Comparison of ENCODE assay signal across 10 cellular contexts in genomic region chr11:76885390-76886097, GRCh38. TPM values are rescaled to one million over a fixed set of nuclear protein-coding genes. Genes with fewer than 3 reads are reported as not detected.
DNase-seq lines count a peak whose midpoint lies in the region; ATAC-seq and TF ChIP-seq lines count a peak whose summit lies in the region.
"Had no signal": no experiment of that assay in that cellular context is flagged by ENCODE, and none has a peak within 500 bp of the region (broad histone marks: within the 10 kb centered on the region; RNA-seq: fewer than 3 reads in every experiment).

No MANE protein-coding gene starts in this region.

- H3K56ac ChIP-seq in IMR-90 (ENCODE audit: extremely low read depth, insufficient read depth, low read length), result no peak overlapping the region

- H2BK5ac ChIP-seq in IMR-90 (ENCODE audit: low read depth, low read length, poor library complexity, severe bottlenecking), result no peak overlapping the region

- peaks cover 5% of the 10 kb centered on the region for H3K9me3 Mint-ChIP-seq in mesothelial cell of epicardium
- H3K9me3 Mint-ChIP-seq: effector memory CD8-positive, alpha-beta T cell; immature natural killer cell had no signal

- H3K9me3 ChIP-seq in IMR-90 (ENCODE audit: control insufficient read depth, insufficient read depth, low read length), result no peaks in the 10 kb centered on the region
- H3K9me3 ChIP-seq: psoas muscle had no signal

- peaks cover 4% of the 10 kb centered on the region for H3K36me3 Mint-ChIP-seq in mesothelial cell of epicardium

- dilution Hi-C loops in IMR-90 (cut with HindIII; ENCODE audit: low sequenced_read_pairs, unreplicated experiment), result no loop called here

- no peak overlapping the region for H3K18ac ChIP-seq in IMR-90 (ENCODE audit: low read depth, low read length)

- H2BK20ac ChIP-seq in IMR-90 (ENCODE audit: low read depth, low read length), result no peak overlapping the region

- intact Hi-C loops in IMR-90 (cut with micrococcal nuclease), result no loop called here

- H3K4me3 Mint-ChIP-seq in mesothelial cell of epicardium, result no peak overlapping the region
- H3K4me3 Mint-ChIP-seq: effector memory CD8-positive, alpha-beta T cell; immature natural killer cell had no signal

- no peaks in the 10 kb centered on the region for H3K9me1 ChIP-seq in IMR-90 (ENCODE audit: insufficient read depth, low read length)

- H3K14ac ChIP-seq in IMR-90 (replicated peaks; ENCODE audit: low read depth, low read length), result no peak overlapping the region

- H3K79me1 ChIP-seq in IMR-90 (ENCODE audit: low read depth in 1 of 2, low read length in 2 of 2), result peaks cover 0 to 4% of the 10 kb centered on the region in 2 experiments; a peak in 3 of 4 replicates

- no peak overlapping the region for H2AK9ac ChIP-seq in IMR-90 (replicated peaks; ENCODE audit: low read depth, low read length, poor library complexity)

- no peak overlapping the region for H2BK15ac ChIP-seq in IMR-90 (ENCODE audit: low read depth, low read length)

- H3K36me3 ChIP-seq in IMR-90 (ENCODE audit: control insufficient read depth, insufficient read depth, low read length), result no peaks in the 10 kb centered on the region

- CTCF ChIA-PET in IMR-90 (lab: Yijun Ruan, JAX), result no interaction called here

- WGBS in IMR-90 (ENCODE audit: extremely low coverage in 2 of 2, insufficient read length in 1 of 2), 2 experiments, result 95% methylated on average over 3 of the region's 9 CpGs; no CpG with 5 or more reads in 1 of the 2 experiments

- no peak overlapping the region for H3K23ac ChIP-seq in IMR-90 (ENCODE audit: low read depth, low read length)

- TF ChIP-seq RAD21 in IMR-90 (IDR thresholded peaks at IDR 0.05; ENCODE audit: low read length), result no peak

- no peak overlapping the region for H3K4me2 ChIP-seq in IMR-90 (ENCODE audit: low read depth, low read length)

- TF ChIP-seq POLR2A in IMR-90 (IDR thresholded peaks at IDR 0.05; ENCODE audit: low read depth, low read length), result no peak

- peak; percentile 38 for DNase-seq in GDM1 (lab: John Stamatoyannopoulos, UW)
- peak; percentile 49 for DNase-seq in IMR-90
- DNase-seq in cardiac fibroblast (ENCODE audit: low read depth in 2 of 2), result peak; percentile 77 to 79
- DNase-seq in non-pigmented ciliary epithelial cell (ENCODE audit: low read depth), result peak; percentile 43
- DNase-seq in NCI-H2081 treated with DMSO at 0.1 percent for 48 hours (lab: John Stamatoyannopoulos, UW), result no peak
- no peak for DNase-seq in mesothelial cell of epicardium (ENCODE audit: low spot score in 2 of 2, unreplicated experiment in 2 of 2)
- DNase-seq in NCI-H1436 (lab: John Stamatoyannopoulos, UW), result no peak
- DNase-seq: effector memory CD8-positive, alpha-beta T cell; immature natural killer cell had no signal

- no peak overlapping the region for H2AK5ac ChIP-seq in IMR-90 (ENCODE audit: low read depth, low read length)

- ATAC-seq in IMR-90 (ENCODE audit: low read depth), result no peak
- ATAC-seq: effector memory CD8-positive, alpha-beta T cell; psoas muscle had no signal

- no peak overlapping the region for H2BK120ac ChIP-seq in IMR-90 (ENCODE audit: low read depth, low read length)

- no peak overlapping the region for H3K27ac ChIP-seq in IMR-90 (ENCODE audit: insufficient read depth, low read length)
- H3K27ac ChIP-seq: psoas muscle had no signal

- peaks cover 7% of the 10 kb centered on the region for H3K4me1 Mint-ChIP-seq in mesothelial cell of epicardium
- H3K4me1 Mint-ChIP-seq: immature natural killer cell had no signal

- no peaks in the 10 kb centered on the region for H3K27me3 Mint-ChIP-seq in mesothelial cell of epicardium (ENCODE audit: low read depth)
- H3K27me3 Mint-ChIP-seq: effector memory CD8-positive, alpha-beta T cell had no signal

- H3K4me1 ChIP-seq in IMR-90 (ENCODE audit: control insufficient read depth, insufficient read depth, low read length), result no peaks in the 10 kb centered on the region; the same call in 1 of the 2 replicates

- no peaks in the 10 kb centered on the region for H4K20me1 ChIP-seq in IMR-90 (ENCODE audit: insufficient read depth, low read length)

- H3K27ac Mint-ChIP-seq in mesothelial cell of epicardium, result no peak overlapping the region
- H3K27ac Mint-ChIP-seq: effector memory CD8-positive, alpha-beta T cell; immature natural killer cell had no signal

- in situ Hi-C loops in IMR-90 (cut with MboI; ENCODE audit: low sequenced_read_pairs), result no loop called here

- no peaks in the 10 kb centered on the region for H3K27me3 ChIP-seq in IMR-90 (ENCODE audit: control insufficient read depth, insufficient read depth, low read length)

- BruUV-seq in IMR-90 (replicated peaks; lab: Mats Ljungman, UMichigan), result no TSS peak

- no peak overlapping the region for H2AFZ ChIP-seq in IMR-90 (replicated peaks; ENCODE audit: low read length, poor library complexity)

- POLR2A ChIA-PET in IMR-90 (lab: Charles Lee; ENCODE audit: unreplicated experiment), result no interaction called here

- TF ChIP-seq CTCF in IMR-90 (conservative IDR thresholded peaks at IDR 0.05; ENCODE audit: low read depth, low read length) (no peak), cardiac fibroblast (IDR thresholded peaks at IDR 0.05; ENCODE audit: low read depth, low read length) (no peak), mesothelial cell of epicardium (IDR thresholded peaks at IDR 0.05; ENCODE audit: unreplicated experiment) (no peak)

- no peak overlapping the region for H4K91ac ChIP-seq in IMR-90 (ENCODE audit: insufficient read depth, low read depth, low read length)

- H4K5ac ChIP-seq in IMR-90 (ENCODE audit: low read depth, low read length), result no peak overlapping the region

- H3K4me3 ChIP-seq in IMR-90 (ENCODE audit: insufficient read depth, low read depth, low read length), result no peak overlapping the region
- no peak overlapping the region for H3K4me3 ChIP-seq in cardiac fibroblast (replicated peaks in 1 of 2; ENCODE audit: low read depth in 2 of 2, low read length in 2 of 2)
- H3K4me3 ChIP-seq: psoas muscle had no signal

- H3K4ac ChIP-seq in IMR-90 (ENCODE audit: low read depth, low read length), result no peak overlapping the region

- H4K8ac ChIP-seq in IMR-90 (ENCODE audit: low read depth in 2 of 2, low read length in 2 of 2), result no peak overlapping the region

- no peak overlapping the region for H3K9ac ChIP-seq in IMR-90 (ENCODE audit: low read depth, low read length)

TF ChIP-seq in IMR-90, 13 proteins besides CTCF, POLR2A, EP300 and RAD21:
- TF ChIP-seq ELK1 (IDR thresholded peaks at IDR 0.05; ENCODE audit: borderline replicate concordance, low read depth, low read length), result no peak
- TF ChIP-seq, protein P1, sequence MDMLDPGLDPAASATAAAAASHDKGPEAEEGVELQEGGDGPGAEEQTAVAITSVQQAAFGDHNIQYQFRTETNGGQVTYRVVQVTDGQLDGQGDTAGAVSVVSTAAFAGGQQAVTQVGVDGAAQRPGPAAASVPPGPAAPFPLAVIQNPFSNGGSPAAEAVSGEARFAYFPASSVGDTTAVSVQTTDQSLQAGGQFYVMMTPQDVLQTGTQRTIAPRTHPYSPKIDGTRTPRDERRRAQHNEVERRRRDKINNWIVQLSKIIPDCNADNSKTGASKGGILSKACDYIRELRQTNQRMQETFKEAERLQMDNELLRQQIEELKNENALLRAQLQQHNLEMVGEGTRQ (IDR thresholded peaks at IDR 0.05; ENCODE audit: low read depth, low read length), result no peak
- no peak for TF ChIP-seq MAFK (IDR thresholded peaks at IDR 0.05; ENCODE audit: low read depth, low read length)
- no peak for TF ChIP-seq BHLHE40 (IDR thresholded peaks at IDR 0.05; ENCODE audit: low read depth, low read length)
- no peak for TF ChIP-seq MAZ (IDR thresholded peaks at IDR 0.05; ENCODE audit: borderline replicate concordance, low read depth, low read length)
- no peak for TF ChIP-seq NFE2L2 (IDR thresholded peaks at IDR 0.05; ENCODE audit: low read depth, low read length)
- no peak for TF ChIP-seq CEBPB (IDR thresholded peaks at IDR 0.05; ENCODE audit: low read depth, low read length)
- no peak for TF ChIP-seq RCOR1 (IDR thresholded peaks at IDR 0.05; ENCODE audit: insufficient replicate concordance, low read length)
- no peak for TF ChIP-seq MXI1 (IDR thresholded peaks at IDR 0.05; ENCODE audit: borderline replicate concordance, low read depth, low read length)
- TF ChIP-seq CHD1 (IDR thresholded peaks at IDR 0.05; ENCODE audit: low read depth, low read length), result no peak
- TF ChIP-seq SMC3 (IDR thresholded peaks at IDR 0.05; ENCODE audit: low read depth, low read length), result no peak
- no peak for TF ChIP-seq FOS (IDR thresholded peaks at IDR 0.05; ENCODE audit: low read depth, low read length)
- no peak for TF ChIP-seq RFX5 (IDR thresholded peaks at IDR 0.05; ENCODE audit: low read depth, low read length)

RNA-seq across cellular contexts. Expression of gene ACER3, which starts 24.8 kb away (rescaled TPM):
- total RNA-seq in IMR-90 (2012; rRNA removed), result 10.0 and 10.3 TPM in 2 replicates
- polyA plus RNA-seq in IMR-90 (2012; rRNA removed), result 3.3 and 3.5 TPM in 2 replicates
- 0.74 and 5.6 TPM in 2 replicates for polyA plus RNA-seq in IMR-90 (2012; cell fraction: cytosol; rRNA removed)
- 2.0 and 5.1 TPM in 2 replicates for polyA plus RNA-seq in IMR-90 (2012; cell fraction: nucleus; rRNA removed; ENCODE audit: low replicate concordance)
- 15.1 to 17.5 TPM (median 16.5 TPM) in 3 replicates for total RNA-seq in mesothelial cell of epicardium

Comparison
In these comparisons a context has a peak if more than half of its experiments do, and no peak if none do; other contexts are left out.
1. DNase-seq: peak in GDM1 (single experiment), IMR-90 (single experiment), cardiac fibroblast (2 of 2) and non-pigmented ciliary epithelial cell (single experiment); none in NCI-H2081 treated with DMSO at 0.1 percent for 48 hours (single experiment), mesothelial cell of epicardium (0 of 2) and NCI-H1436 (single experiment).